In the genomic region with DNA sequence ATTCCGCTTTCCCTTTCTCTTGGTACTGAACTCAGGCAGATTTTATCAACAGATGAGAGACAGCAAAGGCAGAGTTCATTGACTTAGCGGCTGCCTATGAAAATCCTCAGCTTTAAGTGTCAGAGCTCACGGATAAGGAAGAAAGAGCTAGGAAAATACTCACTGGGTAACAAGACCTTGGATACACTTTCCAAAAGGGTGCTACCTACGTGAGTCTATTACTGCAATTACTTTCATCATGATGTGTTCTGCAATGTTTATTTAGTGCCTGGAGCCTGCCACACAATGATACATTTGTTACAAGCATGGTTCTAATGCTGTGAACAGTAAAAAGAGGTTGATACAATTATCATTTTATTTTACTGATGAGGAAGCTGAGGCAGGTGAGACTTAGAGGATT, we compare ENCODE assay signal across 17 cellular contexts.
A peak's percentile ranks its signal among the peaks of the same experiment; 100 is the strongest.
DNase-seq lines count a peak whose midpoint lies in the region; ATAC-seq and TF ChIP-seq lines count a peak whose summit lies in the region.
"Had no signal": no experiment of that assay in that cellular context is flagged by ENCODE, and none has a peak within 500 bp of the region (broad histone marks: within the 10 kb centered on the region; RNA-seq: fewer than 3 reads in every experiment).

No MANE protein-coding gene starts in this region.

- H3K4me3 Mint-ChIP-seq in activated T-helper 1 cell treated with anti-CD3 and anti-CD28 coated beads, Interleukin-12 subunit alpha, Interleukin-12 subunit beta, Interleukin-2, Interleukin-4 antibody, amounts not matched to agents 30 ng/mL and 10 ng/mL and 1 ng/mL, durations not matched to agents 14 hours and 24 hours and 36 hours: no peak overlapping the region
- H3K4me3 Mint-ChIP-seq: CD14-positive monocyte; CD4-positive, alpha-beta T cell; CD8-positive, alpha-beta memory T cell; GM23338; H9 had no signal

- H3K36me3 Mint-ChIP-seq in activated T-helper 1 cell treated with anti-CD3 and anti-CD28 coated beads, Interleukin-12 subunit alpha, Interleukin-12 subunit beta, Interleukin-2, Interleukin-4 antibody, amounts not matched to agents 30 ng/mL and 10 ng/mL and 1 ng/mL, durations not matched to agents 14 hours and 24 hours and 36 hours (ENCODE audit: low read depth): no peaks in the 10 kb centered on the region
- H3K36me3 Mint-ChIP-seq: CD14-positive monocyte; CD8-positive, alpha-beta memory T cell had no signal

- no peak for TF ChIP-seq POLR2A in GM18505 (IDR thresholded peaks at IDR 0.05; ENCODE audit: borderline replicate concordance, extremely low read depth, insufficient read depth, insufficient read length)

- no peak overlapping the region for H3K27ac Mint-ChIP-seq in activated T-helper 1 cell treated with anti-CD3 and anti-CD28 coated beads, Interleukin-12 subunit alpha, Interleukin-12 subunit beta, Interleukin-2, Interleukin-4 antibody, amounts not matched to agents 30 ng/mL and 10 ng/mL and 1 ng/mL, durations not matched to agents 14 hours and 24 hours and 36 hours
- H3K27ac Mint-ChIP-seq: CD14-positive monocyte; CD4-positive, alpha-beta T cell; CD8-positive, alpha-beta memory T cell; GM23338; H9 had no signal

- H3K9me3 Mint-ChIP-seq in activated T-helper 1 cell treated with anti-CD3 and anti-CD28 coated beads, Interleukin-12 subunit alpha, Interleukin-12 subunit beta, Interleukin-2, Interleukin-4 antibody, amounts not matched to agents 30 ng/mL and 10 ng/mL and 1 ng/mL, durations not matched to agents 14 hours and 24 hours and 36 hours: peaks cover 7% of the 10 kb centered on the region
- H3K9me3 Mint-ChIP-seq: H9 had no signal

- peak; percentile 4 for DNase-seq in DMS153 (lab: John Stamatoyannopoulos, UW)
- DNase-seq in DMS153 treated with DMSO at 0.1 percent for 48 hours (lab: John Stamatoyannopoulos, UW; ENCODE audit: unreplicated experiment): no peak
- DNase-seq in Ammon's horn (ENCODE audit: low spot score): peak; percentile 2
- DNase-seq in NCI-H1436 treated with DMSO at 0.1 percent for 48 hours (lab: John Stamatoyannopoulos, UW): peak; percentile 1
- peak; percentile 42 for DNase-seq in NCI-H526 treated with DMSO at 0.1 percent for 48 hours (lab: John Stamatoyannopoulos, UW)
- DNase-seq in activated T-helper 1 cell treated with anti-CD3 and anti-CD28 coated beads, Interleukin-12 subunit alpha, Interleukin-12 subunit beta, Interleukin-2, Interleukin-4 antibody, amounts not matched to agents 30 ng/mL and 10 ng/mL and 1 ng/mL, durations not matched to agents 14 hours and 24 hours and 36 hours (ENCODE audit: low spot score): no peak
- DNase-seq: BE2C; CD4-positive, alpha-beta T cell; CD8-positive, alpha-beta memory T cell; DMS 273 treated with DMSO at 0.1 percent for 48 hours; DND-41; H9 had no signal

- H3K4me1 Mint-ChIP-seq in activated T-helper 1 cell treated with anti-CD3 and anti-CD28 coated beads, Interleukin-12 subunit alpha, Interleukin-12 subunit beta, Interleukin-2, Interleukin-4 antibody, amounts not matched to agents 30 ng/mL and 10 ng/mL and 1 ng/mL, durations not matched to agents 14 hours and 24 hours and 36 hours (ENCODE audit: low read depth): no peaks in the 10 kb centered on the region
- H3K4me1 Mint-ChIP-seq: CD14-positive monocyte; CD8-positive, alpha-beta memory T cell; GM23338 had no signal

- no peaks in the 10 kb centered on the region for H3K27me3 Mint-ChIP-seq in activated T-helper 1 cell treated with anti-CD3 and anti-CD28 coated beads, Interleukin-12 subunit alpha, Interleukin-12 subunit beta, Interleukin-2, Interleukin-4 antibody, amounts not matched to agents 30 ng/mL and 10 ng/mL and 1 ng/mL, durations not matched to agents 14 hours and 24 hours and 36 hours (ENCODE audit: insufficient read depth)
- H3K27me3 Mint-ChIP-seq: CD4-positive, alpha-beta T cell; CD8-positive, alpha-beta memory T cell had no signal

- intact Hi-C loops in activated T-helper 1 cell treated with anti-CD3 and anti-CD28 coated beads, Interleukin-12 subunit alpha, Interleukin-12 subunit beta, Interleukin-2, Interleukin-4 antibody, amounts not matched to agents 30 ng/mL and 10 ng/mL and 1 ng/mL, durations not matched to agents 14 hours and 24 hours and 36 hours (cut with micrococcal nuclease): no loop called here

- no peak for ATAC-seq in GM21825 (IDR thresholded peaks at IDR 0.05; ENCODE audit: unreplicated experiment)
- no peak for ATAC-seq in GM18505 (IDR thresholded peaks at IDR 0.05; ENCODE audit: unreplicated experiment)
- ATAC-seq: GM23338, HCT116 had no signal

Comparison
In these comparisons a context has a peak if more than half of its experiments do, and no peak if none do; other contexts are left out.
1. DNase-seq: peak in DMS153 (single experiment), Ammon's horn (single experiment), NCI-H1436 treated with DMSO at 0.1 percent for 48 hours (single experiment) and NCI-H526 treated with DMSO at 0.1 percent for 48 hours (single experiment); none in DMS153 treated with DMSO at 0.1 percent for 48 hours (single experiment) and activated T-helper 1 cell treated with anti-CD3 and anti-CD28 coated beads, Interleukin-12 subunit alpha, Interleukin-12 subunit beta, Interleukin-2, Interleukin-4 antibody, amounts not matched to agents 30 ng/mL and 10 ng/mL and 1 ng/mL, durations not matched to agents 14 hours and 24 hours and 36 hours (single experiment).